Comparison of ENCODE assay signal across 10 cellular contexts in genomic region chr5:154308457-154309360, GRCh38.
DNase-seq lines count a peak whose midpoint lies in the region; ATAC-seq and TF ChIP-seq lines count a peak whose summit lies in the region.
"Had no signal": no experiment of that assay in that cellular context is flagged by ENCODE, and none has a peak within 500 bp of the region (broad histone marks: within the 10 kb centered on the region; RNA-seq: fewer than 3 reads in every experiment).

No MANE protein-coding gene starts in this region.

- BruUV-seq in Panc1 (replicated peaks; lab: Mats Ljungman, UMichigan) = no TSS peak

- intact Hi-C loops in activated CD4-positive, alpha-beta T cell treated with anti-CD3 and anti-CD28 coated beads, Interleukin-2, amount 10 ng/mL, durations not matched to agents 24 days and 14 days (cut with micrococcal nuclease) = no loop called here
- intact Hi-C loops in activated CD4-positive, alpha-beta T cell treated with anti-CD3 and anti-CD28 coated beads for 36 hours (cut with DNase I, micrococcal nuclease) = loop anchor here in 1 of 2 experiments (2.0 kb wide), 1 partner anchor 118 kb away; the partner anchor contains the start of gene GALNT10
- intact Hi-C loops in Panc1 (cut with micrococcal nuclease; ENCODE audit: unreplicated experiment) = no loop called here
- intact Hi-C loops in lower leg skin (cut with DNase I; ENCODE audit: low total_unique reads) = no loop called here

- H3K36me3 Mint-ChIP-seq in activated CD4-positive, alpha-beta T cell treated with anti-CD3 and anti-CD28 coated beads, Interleukin-2, amount 10 ng/mL, durations not matched to agents 24 days and 14 days (ENCODE audit: low read depth) = peaks cover 35% of the 10 kb centered on the region
- peaks cover 33% of the 10 kb centered on the region for H3K36me3 Mint-ChIP-seq in activated CD4-positive, alpha-beta T cell treated with anti-CD3 and anti-CD28 coated beads for 36 hours (ENCODE audit: low read depth)
- H3K36me3 Mint-ChIP-seq in effector memory CD8-positive, alpha-beta T cell (ENCODE audit: insufficient read depth) = peaks cover 11% of the 10 kb centered on the region

- H3K4me2 ChIP-seq in trophoblast cell (ENCODE audit: low read length) = no peak overlapping the region

- no peak overlapping the region for H3K18ac ChIP-seq in trophoblast cell (ENCODE audit: low read length)

- no peak for DNase-seq in activated CD4-positive, alpha-beta T cell treated with anti-CD3 and anti-CD28 coated beads, Interleukin-2, amount 10 ng/mL, durations not matched to agents 24 days and 14 days
- no peak for DNase-seq in activated CD4-positive, alpha-beta T cell treated with anti-CD3 and anti-CD28 coated beads for 36 hours
- DNase-seq in Panc1 (ENCODE audit: low read depth, low spot score) = no peak
- DNase-seq in effector memory CD8-positive, alpha-beta T cell = no peak
- DNase-seq in trophoblast cell = peak; percentile 54 to 77
- no peak for DNase-seq in NCI-H2227 (lab: John Stamatoyannopoulos, UW; ENCODE audit: unreplicated experiment)
- DNase-seq in lower leg skin (ENCODE audit: low spot score in 2 of 2) = no peak
- DNase-seq: NCI-H1105 treated with DMSO at 0.1 percent for 48 hours had no signal

- H2BK12ac ChIP-seq in trophoblast cell (ENCODE audit: low read length) = no peak overlapping the region

- no peak overlapping the region for H3K4ac ChIP-seq in trophoblast cell (ENCODE audit: low read depth, low read length)

- TF ChIP-seq POLR2A in lower leg skin (IDR thresholded peaks at IDR 0.05) = no peak

- H3K79me1 ChIP-seq in trophoblast cell (ENCODE audit: low read length) = no peaks in the 10 kb centered on the region

- peak overlapping the region; percentile 35 for H2AK5ac ChIP-seq in trophoblast cell (ENCODE audit: low read length)

- H3K27ac ChIP-seq in Panc1 (ENCODE audit: low read length) = no peak overlapping the region; the same call in 1 of the 2 replicates
- H3K27ac ChIP-seq in trophoblast cell (ENCODE audit: low read depth, low read length) = peak overlapping the region; percentile 64

- no peak overlapping the region for H3K9ac ChIP-seq in trophoblast cell (ENCODE audit: low read length)

- no peak for ATAC-seq in activated CD4-positive, alpha-beta T cell treated with anti-CD3 and anti-CD28 coated beads for 36 hours
- ATAC-seq in Panc1 (peak; percentile 86), GM18519 (IDR thresholded peaks at IDR 0.05; ENCODE audit: low FRiP score, unreplicated experiment) (no peak)
- ATAC-seq in effector memory CD8-positive, alpha-beta T cell (replicated peaks) = no peak

- H4K12ac ChIP-seq in trophoblast cell (ENCODE audit: low read depth, low read length) = no peak overlapping the region

- no peak overlapping the region for H4K91ac ChIP-seq in trophoblast cell (ENCODE audit: low read depth, low read length)

- H3K4me3 Mint-ChIP-seq in activated CD4-positive, alpha-beta T cell treated with anti-CD3 and anti-CD28 coated beads, Interleukin-2, amount 10 ng/mL, durations not matched to agents 24 days and 14 days = no peak overlapping the region
- no peak overlapping the region for H3K4me3 Mint-ChIP-seq in activated CD4-positive, alpha-beta T cell treated with anti-CD3 and anti-CD28 coated beads for 36 hours
- H3K4me3 Mint-ChIP-seq in effector memory CD8-positive, alpha-beta T cell = peak overlapping the region in 1 of 2 donors; percentile 0

- H3K79me2 ChIP-seq in trophoblast cell (ENCODE audit: control insufficient read depth, insufficient read depth, low read length, poor library complexity) = no peaks in the 10 kb centered on the region

- no peak overlapping the region for H3K14ac ChIP-seq in trophoblast cell (ENCODE audit: low read length)

- H2BK5ac ChIP-seq in trophoblast cell (ENCODE audit: low read depth, low read length, poor library complexity) = no peak overlapping the region

- POLR2A ChIA-PET in activated CD4-positive, alpha-beta T cell treated with anti-CD3 and anti-CD28 coated beads for 36 hours (lab: Charles Lee) = no interaction called here
- POLR2A ChIA-PET in Panc1 (lab: Charles Lee) = no interaction called here

- peaks cover under 1% of the 10 kb centered on the region for H3K9me3 Mint-ChIP-seq in activated CD4-positive, alpha-beta T cell treated with anti-CD3 and anti-CD28 coated beads, Interleukin-2, amount 10 ng/mL, durations not matched to agents 24 days and 14 days
- peaks cover 10% of the 10 kb centered on the region for H3K9me3 Mint-ChIP-seq in activated CD4-positive, alpha-beta T cell treated with anti-CD3 and anti-CD28 coated beads for 36 hours (ENCODE audit: low read depth)
- H3K9me3 Mint-ChIP-seq in effector memory CD8-positive, alpha-beta T cell = peaks cover 0 to 13% of the 10 kb centered on the region in 2 donors

- peaks cover 7% of the 10 kb centered on the region for H3K4me1 ChIP-seq in Panc1 (ENCODE audit: control insufficient read depth, insufficient read depth, low read length)
- peaks cover 13 to 16% of the 10 kb centered on the region in 2 experiments for H3K4me1 ChIP-seq in trophoblast cell (ENCODE audit: control insufficient read depth in 1 of 2, insufficient read depth in 2 of 2, low read length in 2 of 2)

- H3K27me3 ChIP-seq in Panc1 (ENCODE audit: control insufficient read depth, insufficient read depth, low read length) (no peaks in the 10 kb centered on the region), trophoblast cell (ENCODE audit: insufficient read depth, low read length) (no peaks in the 10 kb centered on the region)
- H3K27me3 ChIP-seq: ascending aorta had no signal

- TF ChIP-seq CTCF in Panc1 (IDR thresholded peaks at IDR 0.05) (no peak), lower leg skin (IDR thresholded peaks at IDR 0.05) (no peak)

- H3K4me3 ChIP-seq in Panc1 (ENCODE audit: low read depth in 2 of 2, low read length in 2 of 2) = no peak overlapping the region
- H3K4me3 ChIP-seq in trophoblast cell (ENCODE audit: low read depth, low read length) = no peak overlapping the region
- no peak overlapping the region for H3K4me3 ChIP-seq in lower leg skin (ENCODE audit: low read depth, poor library complexity, severe bottlenecking)
- H3K4me3 ChIP-seq: ascending aorta had no signal

- H4K8ac ChIP-seq in trophoblast cell (ENCODE audit: low read depth, low read length) = no peak overlapping the region

- CTCF ChIA-PET in activated CD4-positive, alpha-beta T cell treated with anti-CD3 and anti-CD28 coated beads for 36 hours (lab: Charles Lee) = interaction anchor here (0.6 to 1.2 kb wide), 2 partner anchors 33 to 54 kb away, joined by 3 read pairs; no protein-coding TSS in a partner anchor
- CTCF ChIA-PET in Panc1 (lab: Charles Lee) = no interaction called here

- no CpG with 5 or more reads among the region's 6 CpGs for WGBS in trophoblast cell (ENCODE audit: extremely low coverage, insufficient coverage, insufficient read length)
- WGBS in lower leg skin, 2 donors = 65 to 72% methylated on average over 6 of the region's 6 CpGs

- H3K4me1 Mint-ChIP-seq in activated CD4-positive, alpha-beta T cell treated with anti-CD3 and anti-CD28 coated beads, Interleukin-2, amount 10 ng/mL, durations not matched to agents 24 days and 14 days = peaks cover 29% of the 10 kb centered on the region
- H3K4me1 Mint-ChIP-seq in activated CD4-positive, alpha-beta T cell treated with anti-CD3 and anti-CD28 coated beads for 36 hours = peaks cover 32% of the 10 kb centered on the region
- peaks cover 27 to 29% of the 10 kb centered on the region in 2 donors for H3K4me1 Mint-ChIP-seq in effector memory CD8-positive, alpha-beta T cell (ENCODE audit: low read depth in 2 of 2)

- H3K23ac ChIP-seq in trophoblast cell (ENCODE audit: low read length) = peak overlapping the region; percentile 88

- in situ Hi-C loops in Panc1 (cut with HindIII; ENCODE audit: low pct_unique_long_range_greater_than_20kb, low sequenced_read_pairs) = no loop called here

- H3K36me3 ChIP-seq in Panc1 (ENCODE audit: control insufficient read depth, insufficient read depth, low read length) = no peaks in the 10 kb centered on the region
- H3K36me3 ChIP-seq in trophoblast cell (ENCODE audit: control insufficient read depth in 1 of 2, insufficient read depth in 2 of 2, low read length in 2 of 2) = peaks cover 0 to 3% of the 10 kb centered on the region in 2 experiments
- H3K36me3 ChIP-seq: ascending aorta had no signal

- peak overlapping the region; percentile 25 for H2BK120ac ChIP-seq in trophoblast cell (ENCODE audit: insufficient read depth, low read length, poor library complexity)

- H3K9me3 ChIP-seq in Panc1 (ENCODE audit: control insufficient read depth, insufficient read depth, low read depth, low read length) = peaks cover 11% of the 10 kb centered on the region; the same call in 1 of the 2 replicates
- H3K9me3 ChIP-seq in trophoblast cell (ENCODE audit: insufficient read depth, low read depth, low read length) = no peaks in the 10 kb centered on the region
- H3K9me3 ChIP-seq: ascending aorta had no signal

- H3K27me3 Mint-ChIP-seq in activated CD4-positive, alpha-beta T cell treated with anti-CD3 and anti-CD28 coated beads, Interleukin-2, amount 10 ng/mL, durations not matched to agents 24 days and 14 days = no peaks in the 10 kb centered on the region
- no peaks in the 10 kb centered on the region for H3K27me3 Mint-ChIP-seq in activated CD4-positive, alpha-beta T cell treated with anti-CD3 and anti-CD28 coated beads for 36 hours
- H3K27me3 Mint-ChIP-seq in effector memory CD8-positive, alpha-beta T cell = no peaks in the 10 kb centered on the region

- H2AFZ ChIP-seq in trophoblast cell (ENCODE audit: insufficient read depth, low read length, poor library complexity) = no peak overlapping the region

- peak overlapping the region; percentile 42 for H3K27ac Mint-ChIP-seq in activated CD4-positive, alpha-beta T cell treated with anti-CD3 and anti-CD28 coated beads, Interleukin-2, amount 10 ng/mL, durations not matched to agents 24 days and 14 days
- H3K27ac Mint-ChIP-seq in activated CD4-positive, alpha-beta T cell treated with anti-CD3 and anti-CD28 coated beads for 36 hours = no peak overlapping the region
- H3K27ac Mint-ChIP-seq in effector memory CD8-positive, alpha-beta T cell = peak overlapping the region; percentile 41 to 61

Comparison
In these comparisons a context has a peak if more than half of its experiments do, and no peak if none do; other contexts are left out.
1. DNase-seq: peak in trophoblast cell (2 of 2); none in activated CD4-positive, alpha-beta T cell treated with anti-CD3 and anti-CD28 coated beads, Interleukin-2, amount 10 ng/mL, durations not matched to agents 24 days and 14 days (single experiment), activated CD4-positive, alpha-beta T cell treated with anti-CD3 and anti-CD28 coated beads for 36 hours (single experiment), Panc1 (single experiment), effector memory CD8-positive, alpha-beta T cell (0 of 3), NCI-H2227 (single experiment) and lower leg skin (0 of 2).